1 cellular context compared by ENCODE assay signal in the genomic region with DNA sequence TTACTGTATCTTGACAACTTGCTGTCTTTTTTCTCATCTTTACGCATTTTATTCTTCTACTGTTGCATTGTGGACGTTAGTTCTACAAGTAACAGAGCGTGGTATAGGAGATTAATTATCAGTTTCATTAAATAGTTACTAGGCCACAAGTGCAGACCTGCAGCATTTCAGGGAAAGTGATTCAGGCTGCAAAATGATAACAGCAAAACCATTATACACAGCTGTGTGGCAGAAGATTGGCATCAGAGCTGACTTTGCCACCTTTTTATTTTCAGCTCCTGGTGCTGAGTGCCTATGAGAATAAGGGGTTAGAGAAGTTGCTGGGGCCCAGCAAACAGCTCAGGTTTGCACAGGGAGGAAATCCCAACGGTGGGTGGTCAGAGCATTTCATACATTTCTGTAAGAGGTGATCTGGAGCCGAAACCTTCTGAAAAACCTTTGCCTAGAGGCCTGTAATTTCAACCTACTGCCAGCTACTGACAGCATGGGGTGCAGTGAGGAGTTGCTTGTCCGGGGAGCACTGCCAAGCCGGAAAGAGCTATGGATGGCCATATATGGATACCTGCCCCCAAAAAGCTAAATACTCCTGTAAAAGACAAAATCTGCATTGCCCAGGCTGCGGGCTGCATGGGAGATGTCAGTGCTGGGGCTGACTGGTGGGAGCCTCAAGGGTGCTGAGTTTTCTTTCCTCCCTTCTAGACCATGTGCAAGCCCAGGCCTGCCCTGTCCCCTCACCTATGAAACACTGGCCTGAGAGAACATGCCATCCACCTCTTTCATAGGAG.
TF ChIP-seq lines count a peak whose summit lies in the region.

No MANE protein-coding gene starts in this region.

TF ChIP-seq in GM12878, 131 proteins besides CTCF, POLR2A, EP300 and RAD21:
- TF ChIP-seq ETV6 (conservative IDR thresholded peaks at IDR 0.05 in 1 of 2, IDR thresholded peaks at IDR 0.05 in 1 of 2; ENCODE audit: borderline replicate concordance in 1 of 2, low read depth in 1 of 2) (no peak), SRF (IDR thresholded peaks at IDR 0.05; ENCODE audit: low read depth in 2 of 2, low read length in 2 of 2) (0 out of 4 replicates have a peak, but pooled peaks of 1 of the 2 experiments have one; percentile 49), HDGF (IDR thresholded peaks at IDR 0.05) (no peak), BACH1 (IDR thresholded peaks at IDR 0.05; ENCODE audit: borderline replicate concordance) (no peak)
- TF ChIP-seq, protein P1, sequence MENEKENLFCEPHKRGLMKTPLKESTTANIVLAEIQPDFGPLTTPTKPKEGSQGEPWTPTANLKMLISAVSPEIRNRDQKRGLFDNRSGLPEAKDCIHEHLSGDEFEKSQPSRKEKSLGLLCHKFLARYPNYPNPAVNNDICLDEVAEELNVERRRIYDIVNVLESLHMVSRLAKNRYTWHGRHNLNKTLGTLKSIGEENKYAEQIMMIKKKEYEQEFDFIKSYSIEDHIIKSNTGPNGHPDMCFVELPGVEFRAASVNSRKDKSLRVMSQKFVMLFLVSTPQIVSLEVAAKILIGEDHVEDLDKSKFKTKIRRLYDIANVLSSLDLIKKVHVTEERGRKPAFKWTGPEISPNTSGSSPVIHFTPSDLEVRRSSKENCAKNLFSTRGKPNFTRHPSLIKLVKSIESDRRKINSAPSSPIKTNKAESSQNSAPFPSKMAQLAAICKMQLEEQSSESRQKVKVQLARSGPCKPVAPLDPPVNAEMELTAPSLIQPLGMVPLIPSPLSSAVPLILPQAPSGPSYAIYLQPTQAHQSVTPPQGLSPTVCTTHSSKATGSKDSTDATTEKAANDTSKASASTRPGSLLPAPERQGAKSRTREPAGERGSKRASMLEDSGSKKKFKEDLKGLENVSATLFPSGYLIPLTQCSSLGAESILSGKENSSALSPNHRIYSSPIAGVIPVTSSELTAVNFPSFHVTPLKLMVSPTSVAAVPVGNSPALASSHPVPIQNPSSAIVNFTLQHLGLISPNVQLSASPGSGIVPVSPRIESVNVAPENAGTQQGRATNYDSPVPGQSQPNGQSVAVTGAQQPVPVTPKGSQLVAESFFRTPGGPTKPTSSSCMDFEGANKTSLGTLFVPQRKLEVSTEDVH (IDR thresholded peaks at IDR 0.05; ENCODE audit: low read depth, partially characterized antibody) = no peak
